ENCODE assay signal across 8 cellular contexts in the genomic region with DNA sequence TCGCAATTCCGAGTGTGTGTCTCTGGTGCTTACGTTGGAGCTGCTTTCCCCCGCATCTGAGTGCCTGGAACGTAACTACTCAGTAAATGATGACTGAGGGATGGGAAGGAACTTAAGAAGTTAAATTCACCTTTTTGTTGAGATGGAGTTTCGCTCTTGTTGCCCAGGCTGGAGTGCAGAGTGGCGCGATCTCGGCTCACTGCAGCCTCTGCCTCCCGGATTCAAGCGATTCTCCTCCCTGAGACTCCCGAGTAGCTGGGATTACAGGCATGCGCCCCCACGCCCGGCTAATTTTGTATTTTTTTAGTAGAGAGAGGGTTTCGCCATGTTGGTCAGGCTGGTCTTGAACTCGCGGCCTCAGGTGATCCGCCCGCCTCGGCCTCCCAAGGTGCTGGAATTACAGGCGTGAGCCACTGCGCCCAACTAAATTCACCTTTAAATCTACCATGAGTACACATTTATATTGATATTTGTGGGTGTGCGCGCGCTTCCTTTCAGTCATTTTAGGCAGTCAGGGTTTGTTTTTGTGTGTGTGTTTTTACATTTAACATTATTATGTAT. TPM values are rescaled to one million over a fixed set of nuclear protein-coding genes. Genes with fewer than 3 reads are reported as not detected.
DNase-seq lines count a peak whose midpoint lies in the region; ATAC-seq and TF ChIP-seq lines count a peak whose summit lies in the region.

No MANE protein-coding gene starts in this region.

- peaks cover 19 to 26% of the 10 kb centered on the region in 2 donors for H3K4me1 Mint-ChIP-seq in natural killer cell

- H3K27me3 ChIP-seq in BE2C: no peaks in the 10 kb centered on the region
- H3K27me3 ChIP-seq in Karpas-422 (ENCODE audit: low read length): no peaks in the 10 kb centered on the region
- H3K27me3 ChIP-seq in dorsolateral prefrontal cortex: no peaks in the 10 kb centered on the region

- peaks cover under 1 to 3% of the 10 kb centered on the region in 2 donors for H3K27me3 Mint-ChIP-seq in natural killer cell (ENCODE audit: low read depth in 2 of 2)

- peak overlapping the region; percentile 86 for H3K9ac ChIP-seq in Karpas-422 (ENCODE audit: low read length)

- H4K20me1 ChIP-seq in Karpas-422 (ENCODE audit: insufficient read depth, low read depth, low read length): peaks cover 1% of the 10 kb centered on the region; the same call in 1 of the 2 replicates

- DNase-seq in BE2C (no peak), Karpas-422 (no peak), dorsolateral prefrontal cortex (no peak), natural killer cell (no peak), DMS153 (lab: John Stamatoyannopoulos, UW) (no peak), GF-D8 (lab: John Stamatoyannopoulos, UW) (no peak)

- intact Hi-C loops in dorsolateral prefrontal cortex (cut with DNase I) (loop anchor here (5.0 to 10.0 kb wide), 4 partner anchors 35 to 92 kb away; partner anchors contain the start of gene AKIRIN1 (in 2 of the 2)), natural killer cell (cut with micrococcal nuclease) (loop anchor here (2.0 to 5.0 kb wide), 3 partner anchors 36 to 168 kb away; partner anchors contain the start of genes AKIRIN1, MYCBP and RRAGC)

- H3K27ac ChIP-seq in Karpas-422 (ENCODE audit: low read length): peak overlapping the region; percentile 59; the same call in 1 of the 2 replicates
- peak overlapping the region in 56 of 59 donors; percentile 79 to 98 (median 92) for H3K27ac ChIP-seq in dorsolateral prefrontal cortex

- H3K79me2 ChIP-seq in Karpas-422 (ENCODE audit: low read length): peaks cover 35% of the 10 kb centered on the region

- peak overlapping the region; percentile 77 for H3K4me2 ChIP-seq in Karpas-422 (ENCODE audit: low read depth, low read length, poor library complexity, severe bottlenecking)

- H3K36me3 ChIP-seq in BE2C (peaks cover 18% of the 10 kb centered on the region), Karpas-422 (ENCODE audit: insufficient read depth, low read length) (peaks cover 19% of the 10 kb centered on the region)

- peak overlapping the region; percentile 83; the same call in 1 of the 2 replicates for H2AFZ ChIP-seq in Karpas-422 (ENCODE audit: low read length)

- H3K9me3 ChIP-seq in BE2C (no peaks in the 10 kb centered on the region), Karpas-422 (ENCODE audit: low read length) (no peaks in the 10 kb centered on the region)

- TF ChIP-seq CTCF in BE2C (IDR thresholded peaks at IDR 0.05; ENCODE audit: low read depth, low read length) (no peak), dorsolateral prefrontal cortex (IDR thresholded peaks at IDR 0.05 in 54 of 56, conservative IDR thresholded peaks at IDR 0.05 in 2 of 56; ENCODE audit: low read depth in 1 of 56, partially characterized antibody in 56 of 56) (no peak), natural killer cell (IDR thresholded peaks at IDR 0.05) (no peak)

- H3K36me3 Mint-ChIP-seq in natural killer cell: peaks cover 4% of the 10 kb centered on the region

- peak overlapping the region; percentile 89 to 95 for H3K27ac Mint-ChIP-seq in natural killer cell

- peak overlapping the region; percentile 93 for H3K4me3 Mint-ChIP-seq in natural killer cell

- H3K4me1 ChIP-seq in BE2C: no peaks in the 10 kb centered on the region
- peaks cover 12% of the 10 kb centered on the region for H3K4me1 ChIP-seq in Karpas-422 (ENCODE audit: low read length)

- H3K4me3 ChIP-seq in BE2C (ENCODE audit: low read depth, low read length) (peak overlapping the region; percentile 96), Karpas-422 (ENCODE audit: low read length) (peak overlapping the region; percentile 91), dorsolateral prefrontal cortex (peak overlapping the region; percentile 47 to 97 (median 82))

- H3K9me2 ChIP-seq in Karpas-422 (replicated peaks; ENCODE audit: insufficient read depth, low read length): no peaks in the 10 kb centered on the region

- H3K9me3 Mint-ChIP-seq in natural killer cell: no peaks in the 10 kb centered on the region

- ATAC-seq in natural killer cell (no peak), HG02623 (IDR thresholded peaks at IDR 0.05; ENCODE audit: unreplicated experiment) (no peak), GM18520 (IDR thresholded peaks at IDR 0.05; ENCODE audit: unreplicated experiment) (no peak)

RNA-seq across cellular contexts. Expression of gene NDUFS5, which starts 0.9 kb away (rescaled TPM):
- polyA plus RNA-seq in BE2C (2012; ENCODE audit: insufficient read depth, insufficient read length, low read depth): 347 TPM
- 259 and 372 TPM in 2 replicates for total RNA-seq in Karpas-422 (2014; rRNA removed; shearing (Covaris generic); ENCODE audit: low replicate concordance)
- total RNA-seq in dorsolateral prefrontal cortex: 100 to 1,000 TPM; 129 to 361 (median 263) TPM
- 10 to 100 TPM; 63.6 to 72.9 (median 71.1) TPM for total RNA-seq in natural killer cell

RNA-seq across cellular contexts. Expression of gene AKIRIN1, which starts 36.0 kb away (rescaled TPM):
- polyA plus RNA-seq in BE2C (2012; ENCODE audit: insufficient read depth, insufficient read length, low read depth): 28.7 TPM
- total RNA-seq in Karpas-422 (2014; rRNA removed; shearing (Covaris generic); ENCODE audit: low replicate concordance): 81.3 and 131 TPM in 2 replicates
- total RNA-seq in dorsolateral prefrontal cortex (100 to 1,000 TPM in 3 of 120 experiments, 10 to 100 TPM in 117; 53.3 to 106 (median 71.4) TPM), natural killer cell (10 to 100 TPM; 70.4 to 80.7 (median 73.2) TPM)
